ENCODE assay signal across 1 cellular context in the genomic region with DNA sequence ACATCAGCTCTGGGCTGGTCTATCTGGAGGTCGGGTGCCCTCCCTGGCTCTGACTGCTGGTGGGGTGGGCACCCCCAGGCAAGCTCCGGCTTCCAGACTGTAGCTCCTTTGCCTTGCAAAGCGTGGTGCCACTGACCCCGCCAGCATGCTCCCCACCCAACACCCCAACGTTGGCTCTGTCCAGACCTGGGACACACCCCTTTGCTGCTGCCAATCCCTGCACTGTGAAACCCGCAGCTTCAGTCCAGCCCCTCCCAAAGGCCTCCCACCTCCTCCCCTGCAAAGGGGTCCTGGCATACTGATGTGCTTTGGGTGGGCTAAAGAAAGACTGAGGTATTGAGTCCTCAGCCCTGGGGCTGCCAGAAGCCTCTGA.
TF ChIP-seq lines count a peak whose summit lies in the region.

No MANE protein-coding gene starts in this region.

TF ChIP-seq in H1, 55 proteins besides CTCF, POLR2A, EP300 and RAD21:
- no peak for TF ChIP-seq SP4 (IDR thresholded peaks at IDR 0.05; ENCODE audit: low read length)
- TF ChIP-seq SRF (IDR thresholded peaks at IDR 0.05; ENCODE audit: low read depth, low read length) = no peak
- TF ChIP-seq SP1 (IDR thresholded peaks at IDR 0.05; ENCODE audit: low read depth, low read length) = no peak
- no peak for TF ChIP-seq YY1 (IDR thresholded peaks at IDR 0.05; ENCODE audit: low read depth, low read length)
- TF ChIP-seq TEAD4 (IDR thresholded peaks at IDR 0.05; ENCODE audit: low read depth, low read length) = no peak
- TF ChIP-seq JUND (IDR thresholded peaks at IDR 0.05; ENCODE audit: low read length) = no peak
- TF ChIP-seq, protein P1, sequence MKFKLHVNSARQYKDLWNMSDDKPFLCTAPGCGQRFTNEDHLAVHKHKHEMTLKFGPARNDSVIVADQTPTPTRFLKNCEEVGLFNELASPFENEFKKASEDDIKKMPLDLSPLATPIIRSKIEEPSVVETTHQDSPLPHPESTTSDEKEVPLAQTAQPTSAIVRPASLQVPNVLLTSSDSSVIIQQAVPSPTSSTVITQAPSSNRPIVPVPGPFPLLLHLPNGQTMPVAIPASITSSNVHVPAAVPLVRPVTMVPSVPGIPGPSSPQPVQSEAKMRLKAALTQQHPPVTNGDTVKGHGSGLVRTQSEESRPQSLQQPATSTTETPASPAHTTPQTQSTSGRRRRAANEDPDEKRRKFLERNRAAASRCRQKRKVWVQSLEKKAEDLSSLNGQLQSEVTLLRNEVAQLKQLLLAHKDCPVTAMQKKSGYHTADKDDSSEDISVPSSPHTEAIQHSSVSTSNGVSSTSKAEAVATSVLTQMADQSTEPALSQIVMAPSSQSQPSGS (IDR thresholded peaks at IDR 0.05; ENCODE audit: low read length) = no peak
- TF ChIP-seq KDM4A (IDR thresholded peaks at IDR 0.05; ENCODE audit: low read depth, low read length, severe bottlenecking) = no peak
- no peak for TF ChIP-seq SIN3A (conservative IDR thresholded peaks at IDR 0.05 in 1 of 2, IDR thresholded peaks at IDR 0.05 in 1 of 2; ENCODE audit: low read depth in 1 of 2, low read length in 2 of 2)
- no peak for TF ChIP-seq CHD2 (IDR thresholded peaks at IDR 0.05; ENCODE audit: low read length)
- no peak for TF ChIP-seq ATF3 (IDR thresholded peaks at IDR 0.05; ENCODE audit: insufficient read depth, low read depth, low read length)
- TF ChIP-seq POLR2AphosphoS5 (IDR thresholded peaks at IDR 0.05; ENCODE audit: low read depth, low read length) = no peak
- TF ChIP-seq EGR1 (IDR thresholded peaks at IDR 0.05; ENCODE audit: borderline replicate concordance, low read depth, low read length) = no peak
- no peak for TF ChIP-seq SP2 (IDR thresholded peaks at IDR 0.05; ENCODE audit: low read length)
- TF ChIP-seq FOSL1 (IDR thresholded peaks at IDR 0.05; ENCODE audit: insufficient read depth, low read depth, low read length) = no peak
- no peak for TF ChIP-seq SUZ12 (IDR thresholded peaks at IDR 0.05; ENCODE audit: low read length)
- no peak for TF ChIP-seq TCF12 (IDR thresholded peaks at IDR 0.05; ENCODE audit: low read depth, low read length)
- no peak for TF ChIP-seq SIRT6 (IDR thresholded peaks at IDR 0.05; ENCODE audit: low read length)
TF ChIP-seq in H1: peak in this region for 0.
